ENCODE assay signal across 1 cellular context in genomic region chr14:69703047-69704046, GRCh38.
TF ChIP-seq lines count a peak whose summit lies in the region.

No MANE protein-coding gene starts in this region.

TF ChIP-seq in HepG2, 621 proteins besides CTCF, POLR2A, EP300 and RAD21 (continued from another document and continues in another):
- TF ChIP-seq, protein P1, sequence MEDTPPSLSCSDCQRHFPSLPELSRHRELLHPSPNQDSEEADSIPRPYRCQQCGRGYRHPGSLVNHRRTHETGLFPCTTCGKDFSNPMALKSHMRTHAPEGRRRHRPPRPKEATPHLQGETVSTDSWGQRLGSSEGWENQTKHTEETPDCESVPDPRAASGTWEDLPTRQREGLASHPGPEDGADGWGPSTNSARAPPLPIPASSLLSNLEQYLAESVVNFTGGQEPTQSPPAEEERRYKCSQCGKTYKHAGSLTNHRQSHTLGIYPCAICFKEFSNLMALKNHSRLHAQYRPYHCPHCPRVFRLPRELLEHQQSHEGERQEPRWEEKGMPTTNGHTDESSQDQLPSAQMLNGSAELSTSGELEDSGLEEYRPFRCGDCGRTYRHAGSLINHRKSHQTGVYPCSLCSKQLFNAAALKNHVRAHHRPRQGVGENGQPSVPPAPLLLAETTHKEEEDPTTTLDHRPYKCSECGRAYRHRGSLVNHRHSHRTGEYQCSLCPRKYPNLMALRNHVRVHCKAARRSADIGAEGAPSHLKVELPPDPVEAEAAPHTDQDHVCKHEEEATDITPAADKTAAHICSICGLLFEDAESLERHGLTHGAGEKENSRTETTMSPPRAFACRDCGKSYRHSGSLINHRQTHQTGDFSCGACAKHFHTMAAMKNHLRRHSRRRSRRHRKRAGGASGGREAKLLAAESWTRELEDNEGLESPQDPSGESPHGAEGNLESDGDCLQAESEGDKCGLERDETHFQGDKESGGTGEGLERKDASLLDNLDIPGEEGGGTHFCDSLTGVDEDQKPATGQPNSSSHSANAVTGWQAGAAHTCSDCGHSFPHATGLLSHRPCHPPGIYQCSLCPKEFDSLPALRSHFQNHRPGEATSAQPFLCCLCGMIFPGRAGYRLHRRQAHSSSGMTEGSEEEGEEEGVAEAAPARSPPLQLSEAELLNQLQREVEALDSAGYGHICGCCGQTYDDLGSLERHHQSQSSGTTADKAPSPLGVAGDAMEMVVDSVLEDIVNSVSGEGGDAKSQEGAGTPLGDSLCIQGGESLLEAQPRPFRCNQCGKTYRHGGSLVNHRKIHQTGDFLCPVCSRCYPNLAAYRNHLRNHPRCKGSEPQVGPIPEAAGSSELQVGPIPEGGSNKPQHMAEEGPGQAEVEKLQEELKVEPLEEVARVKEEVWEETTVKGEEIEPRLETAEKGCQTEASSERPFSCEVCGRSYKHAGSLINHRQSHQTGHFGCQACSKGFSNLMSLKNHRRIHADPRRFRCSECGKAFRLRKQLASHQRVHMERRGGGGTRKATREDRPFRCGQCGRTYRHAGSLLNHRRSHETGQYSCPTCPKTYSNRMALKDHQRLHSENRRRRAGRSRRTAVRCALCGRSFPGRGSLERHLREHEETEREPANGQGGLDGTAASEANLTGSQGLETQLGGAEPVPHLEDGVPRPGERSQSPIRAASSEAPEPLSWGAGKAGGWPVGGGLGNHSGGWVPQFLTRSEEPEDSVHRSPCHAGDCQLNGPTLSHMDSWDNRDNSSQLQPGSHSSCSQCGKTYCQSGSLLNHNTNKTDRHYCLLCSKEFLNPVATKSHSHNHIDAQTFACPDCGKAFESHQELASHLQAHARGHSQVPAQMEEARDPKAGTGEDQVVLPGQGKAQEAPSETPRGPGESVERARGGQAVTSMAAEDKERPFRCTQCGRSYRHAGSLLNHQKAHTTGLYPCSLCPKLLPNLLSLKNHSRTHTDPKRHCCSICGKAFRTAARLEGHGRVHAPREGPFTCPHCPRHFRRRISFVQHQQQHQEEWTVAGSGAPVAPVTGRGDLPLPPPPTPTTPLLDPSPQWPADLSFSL (CRISPR knock-in tag; IDR thresholded peaks at IDR 0.05): no peak
- peak; percentile 20; the same call in 1 of the 2 replicates for TF ChIP-seq SMC3 (IDR thresholded peaks at IDR 0.05; ENCODE audit: low read length)
- TF ChIP-seq FOXA3 (CRISPR knock-in tag; IDR thresholded peaks at IDR 0.05): peak; percentile 40
- 0 out of 2 replicates have a peak, but pooled peaks have one; percentile 25 for TF ChIP-seq ZNF605 (CRISPR knock-in tag; IDR thresholded peaks at IDR 0.05)
- TF ChIP-seq REXO4 (CRISPR knock-in tag; IDR thresholded peaks at IDR 0.05; ENCODE audit: borderline replicate concordance): no peak
- TF ChIP-seq ARNTL (CRISPR knock-in tag; IDR thresholded peaks at IDR 0.05): no peak
- TF ChIP-seq THAP7 (CRISPR knock-in tag; IDR thresholded peaks at IDR 0.05): no peak
- no peak for TF ChIP-seq KAT8 (CRISPR knock-in tag; IDR thresholded peaks at IDR 0.05)
- TF ChIP-seq CEBPB (IDR thresholded peaks at IDR 0.05; ENCODE audit: borderline replicate concordance, low read depth, low read length): peak; percentile 56; the same call in 1 of the 2 replicates
- no peak for TF ChIP-seq ATF7-NPFF (CRISPR knock-in tag; IDR thresholded peaks at IDR 0.05; ENCODE audit: low read depth)
- no peak for TF ChIP-seq ZSCAN22 (CRISPR knock-in tag; IDR thresholded peaks at IDR 0.05)
- TF ChIP-seq HDAC2 (CRISPR knock-in tag; IDR thresholded peaks at IDR 0.05): 0 out of 2 replicates have a peak, but pooled peaks have one; percentile 21
- TF ChIP-seq CCAR2 (optimal IDR thresholded peaks at IDR 0.05; ENCODE audit: low read depth, low read length): no peak
- TF ChIP-seq ZNF619 (CRISPR knock-in tag; IDR thresholded peaks at IDR 0.05): no peak
- TF ChIP-seq, protein P2, sequence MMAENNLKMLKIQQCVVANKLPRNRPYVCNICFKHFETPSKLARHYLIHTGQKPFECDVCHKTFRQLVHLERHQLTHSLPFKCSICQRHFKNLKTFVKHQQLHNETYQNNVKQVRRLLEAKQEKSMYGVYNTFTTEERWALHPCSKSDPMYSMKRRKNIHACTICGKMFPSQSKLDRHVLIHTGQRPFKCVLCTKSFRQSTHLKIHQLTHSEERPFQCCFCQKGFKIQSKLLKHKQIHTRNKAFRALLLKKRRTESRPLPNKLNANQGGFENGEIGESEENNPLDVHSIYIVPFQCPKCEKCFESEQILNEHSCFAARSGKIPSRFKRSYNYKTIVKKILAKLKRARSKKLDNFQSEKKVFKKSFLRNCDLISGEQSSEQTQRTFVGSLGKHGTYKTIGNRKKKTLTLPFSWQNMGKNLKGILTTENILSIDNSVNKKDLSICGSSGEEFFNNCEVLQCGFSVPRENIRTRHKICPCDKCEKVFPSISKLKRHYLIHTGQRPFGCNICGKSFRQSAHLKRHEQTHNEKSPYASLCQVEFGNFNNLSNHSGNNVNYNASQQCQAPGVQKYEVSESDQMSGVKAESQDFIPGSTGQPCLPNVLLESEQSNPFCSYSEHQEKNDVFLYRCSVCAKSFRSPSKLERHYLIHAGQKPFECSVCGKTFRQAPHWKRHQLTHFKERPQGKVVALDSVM (CRISPR knock-in tag; IDR thresholded peaks at IDR 0.05): no peak
- TF ChIP-seq ZNF782 (CRISPR knock-in tag; IDR thresholded peaks at IDR 0.05; ENCODE audit: borderline replicate concordance): no peak
- TF ChIP-seq TMF1 (CRISPR knock-in tag; IDR thresholded peaks at IDR 0.05; ENCODE audit: low read depth): no peak
- TF ChIP-seq MTF2 (CRISPR knock-in tag; IDR thresholded peaks at IDR 0.05; ENCODE audit: borderline replicate concordance): no peak
- TF ChIP-seq ELF1 (CRISPR knock-in tag; IDR thresholded peaks at IDR 0.05): no peak
- no peak for TF ChIP-seq SAFB2 (CRISPR knock-in tag; IDR thresholded peaks at IDR 0.05; ENCODE audit: borderline replicate concordance, low read depth)
- no peak for TF ChIP-seq JDP2 (CRISPR knock-in tag; IDR thresholded peaks at IDR 0.05; ENCODE audit: borderline replicate concordance)
- peak; percentile 52; the same call in 1 of the 2 replicates for TF ChIP-seq ZNF292 (CRISPR knock-in tag; IDR thresholded peaks at IDR 0.05; ENCODE audit: borderline replicate concordance, low read depth)
- TF ChIP-seq ZNF780A (CRISPR knock-in tag; IDR thresholded peaks at IDR 0.05): no peak
- TF ChIP-seq FOXJ3 (CRISPR knock-in tag; IDR thresholded peaks at IDR 0.05; ENCODE audit: borderline replicate concordance): no peak
- TF ChIP-seq ZMYM4 (CRISPR knock-in tag; IDR thresholded peaks at IDR 0.05): peak; percentile 50; the same call in 1 of the 2 replicates
- TF ChIP-seq, protein P3, sequence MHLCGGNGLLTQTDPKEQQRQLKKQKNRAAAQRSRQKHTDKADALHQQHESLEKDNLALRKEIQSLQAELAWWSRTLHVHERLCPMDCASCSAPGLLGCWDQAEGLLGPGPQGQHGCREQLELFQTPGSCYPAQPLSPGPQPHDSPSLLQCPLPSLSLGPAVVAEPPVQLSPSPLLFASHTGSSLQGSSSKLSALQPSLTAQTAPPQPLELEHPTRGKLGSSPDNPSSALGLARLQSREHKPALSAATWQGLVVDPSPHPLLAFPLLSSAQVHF (CRISPR knock-in tag; IDR thresholded peaks at IDR 0.05): no peak
- TF ChIP-seq ZNF83 (CRISPR knock-in tag; IDR thresholded peaks at IDR 0.05; ENCODE audit: borderline replicate concordance): no peak
- TF ChIP-seq MXI1 (IDR thresholded peaks at IDR 0.05; ENCODE audit: borderline replicate concordance, low read depth, low read length): no peak
- TF ChIP-seq GATAD2A (CRISPR knock-in tag; IDR thresholded peaks at IDR 0.05): peak; percentile 36; the same call in 1 of the 2 replicates
- TF ChIP-seq ZNF232 (CRISPR knock-in tag; IDR thresholded peaks at IDR 0.05; ENCODE audit: borderline replicate concordance): no peak
- TF ChIP-seq ZNF614 (CRISPR knock-in tag; IDR thresholded peaks at IDR 0.05; ENCODE audit: borderline replicate concordance): no peak
- TF ChIP-seq STAT6 (CRISPR knock-in tag; IDR thresholded peaks at IDR 0.05; ENCODE audit: borderline replicate concordance): no peak
- TF ChIP-seq, protein P4, sequence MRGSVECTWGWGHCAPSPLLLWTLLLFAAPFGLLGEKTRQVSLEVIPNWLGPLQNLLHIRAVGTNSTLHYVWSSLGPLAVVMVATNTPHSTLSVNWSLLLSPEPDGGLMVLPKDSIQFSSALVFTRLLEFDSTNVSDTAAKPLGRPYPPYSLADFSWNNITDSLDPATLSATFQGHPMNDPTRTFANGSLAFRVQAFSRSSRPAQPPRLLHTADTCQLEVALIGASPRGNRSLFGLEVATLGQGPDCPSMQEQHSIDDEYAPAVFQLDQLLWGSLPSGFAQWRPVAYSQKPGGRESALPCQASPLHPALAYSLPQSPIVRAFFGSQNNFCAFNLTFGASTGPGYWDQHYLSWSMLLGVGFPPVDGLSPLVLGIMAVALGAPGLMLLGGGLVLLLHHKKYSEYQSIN (CRISPR knock-in tag; IDR thresholded peaks at IDR 0.05; ENCODE audit: borderline replicate concordance): no peak
- no peak for TF ChIP-seq BHLHE40 (IDR thresholded peaks at IDR 0.05; ENCODE audit: low read length)
- TF ChIP-seq ZC3H13 (CRISPR knock-in tag; IDR thresholded peaks at IDR 0.05): no peak
- no peak for TF ChIP-seq ONECUT2 (CRISPR knock-in tag; IDR thresholded peaks at IDR 0.05)
- no peak for TF ChIP-seq PLRG1 (conservative IDR thresholded peaks at IDR 0.05)
- no peak for TF ChIP-seq ETV6 (CRISPR knock-in tag; conservative IDR thresholded peaks at IDR 0.05)
- TF ChIP-seq SNAPC2 (CRISPR knock-in tag; IDR thresholded peaks at IDR 0.05): no peak
- TF ChIP-seq FOXA1 (IDR thresholded peaks at IDR 0.05): no peak
- TF ChIP-seq FOXA1 (CRISPR knock-in tag; IDR thresholded peaks at IDR 0.05): peak; percentile 55
- TF ChIP-seq, protein P5, sequence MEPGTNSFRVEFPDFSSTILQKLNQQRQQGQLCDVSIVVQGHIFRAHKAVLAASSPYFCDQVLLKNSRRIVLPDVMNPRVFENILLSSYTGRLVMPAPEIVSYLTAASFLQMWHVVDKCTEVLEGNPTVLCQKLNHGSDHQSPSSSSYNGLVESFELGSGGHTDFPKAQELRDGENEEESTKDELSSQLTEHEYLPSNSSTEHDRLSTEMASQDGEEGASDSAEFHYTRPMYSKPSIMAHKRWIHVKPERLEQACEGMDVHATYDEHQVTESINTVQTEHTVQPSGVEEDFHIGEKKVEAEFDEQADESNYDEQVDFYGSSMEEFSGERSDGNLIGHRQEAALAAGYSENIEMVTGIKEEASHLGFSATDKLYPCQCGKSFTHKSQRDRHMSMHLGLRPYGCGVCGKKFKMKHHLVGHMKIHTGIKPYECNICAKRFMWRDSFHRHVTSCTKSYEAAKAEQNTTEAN (CRISPR knock-in tag; conservative IDR thresholded peaks at IDR 0.05): no peak
- TF ChIP-seq, protein P6, sequence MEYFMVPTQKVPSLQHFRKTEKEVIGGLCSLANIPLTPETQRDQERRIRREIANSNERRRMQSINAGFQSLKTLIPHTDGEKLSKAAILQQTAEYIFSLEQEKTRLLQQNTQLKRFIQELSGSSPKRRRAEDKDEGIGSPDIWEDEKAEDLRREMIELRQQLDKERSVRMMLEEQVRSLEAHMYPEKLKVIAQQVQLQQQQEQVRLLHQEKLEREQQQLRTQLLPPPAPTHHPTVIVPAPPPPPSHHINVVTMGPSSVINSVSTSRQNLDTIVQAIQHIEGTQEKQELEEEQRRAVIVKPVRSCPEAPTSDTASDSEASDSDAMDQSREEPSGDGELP (IDR thresholded peaks at IDR 0.05; ENCODE audit: borderline replicate concordance, low read depth): peak; percentile 21; the same call in 1 of the 2 replicates
- TF ChIP-seq BORCS8-MEF2B (CRISPR knock-in tag; IDR thresholded peaks at IDR 0.05): peak; percentile 38
- TF ChIP-seq PPARG (CRISPR knock-in tag; conservative IDR thresholded peaks at IDR 0.05): peak; percentile 58; the same call in 1 of the 2 replicates
- TF ChIP-seq ZNF263 (CRISPR knock-in tag; IDR thresholded peaks at IDR 0.05): no peak
- no peak for TF ChIP-seq KLF6 (CRISPR knock-in tag; IDR thresholded peaks at IDR 0.05)
- TF ChIP-seq RARA (CRISPR knock-in tag; IDR thresholded peaks at IDR 0.05): peak; percentile 71
- TF ChIP-seq BRD4 (CRISPR knock-in tag; IDR thresholded peaks at IDR 0.05): no peak
- TF ChIP-seq TBX2 (CRISPR knock-in tag; IDR thresholded peaks at IDR 0.05; ENCODE audit: borderline replicate concordance): no peak
- TF ChIP-seq ZNF574 (CRISPR knock-in tag; IDR thresholded peaks at IDR 0.05): no peak
